ENCODE assay signal across 8 cellular contexts in genomic region chr19:44903602-44904425, GRCh38. TPM values are rescaled to one million over a fixed set of nuclear protein-coding genes. Genes with fewer than 3 reads are reported as not detected.
A peak's percentile ranks its signal among the peaks of the same experiment; 100 is the strongest.
DNase-seq lines count a peak whose midpoint lies in the region; ATAC-seq, FAIRE-seq and TF ChIP-seq lines count a peak whose summit lies in the region.

No MANE protein-coding gene starts in this region.

- WGBS in HepG2 (ENCODE audit: low lambda C conversion rate) = 3% methylated on average over 11 of the region's 24 CpGs

- DNase-seq in DMS153 (lab: John Stamatoyannopoulos, UW) = peak; percentile 1
- DNase-seq in DMS153 treated with DMSO at 0.1 percent for 48 hours (lab: John Stamatoyannopoulos, UW; ENCODE audit: unreplicated experiment) = no peak
- peak; percentile 18 for DNase-seq in NCI-H2171 (lab: John Stamatoyannopoulos, UW)
- peak; percentile 85 for DNase-seq in activated CD4-positive, alpha-beta T cell treated with anti-CD3 and anti-CD28 coated beads for 48 hours
- no peak for DNase-seq in chondrocyte (ENCODE audit: low spot score)
- peak; percentile 80 for DNase-seq in HepG2 (ENCODE audit: low spot score)
- DNase-seq in stimulated activated CD4-positive, alpha-beta T cell treated with anti-CD3 and anti-CD28 coated beads, TNF-alpha, amount 100 ng/mL, for 48 hours (ENCODE audit: low read depth in 3 of 3) = peak; percentile 51 to 69 (median 61)

- intact Hi-C loops in HepG2 (cut with micrococcal nuclease; ENCODE audit: unreplicated experiment) = no loop called here

- TF ChIP-seq RAD21 in HepG2 (CRISPR knock-in tag; IDR thresholded peaks at IDR 0.05) = peak; percentile 95

- peaks cover 24 to 48% of the 10 kb centered on the region in 2 experiments for H3K36me3 ChIP-seq in HepG2 (replicated peaks in 1 of 2; ENCODE audit: control insufficient read depth in 1 of 2, insufficient read depth in 2 of 2, low read length in 2 of 2)

- H3K9me3 ChIP-seq in HepG2 (ENCODE audit: low read length) = no peaks in the 10 kb centered on the region

- H3K4me3 ChIP-seq in HepG2 (replicated peaks in 1 of 3; ENCODE audit: insufficient read depth in 1 of 3, low read depth in 2 of 3, low read length in 3 of 3) = peak overlapping the region; percentile 7 to 93 (median 7); a peak in 4 of 6 replicates

- H2AFZ ChIP-seq in HepG2 (ENCODE audit: low read length) = no peak overlapping the region

- peak overlapping the region; percentile 90 for H3K27ac ChIP-seq in HepG2 (ENCODE audit: extremely low read length, insufficient read depth, low read length)

- BruUV-seq in HepG2 (replicated peaks; lab: Mats Ljungman, UMichigan) = no TSS peak

- peaks cover 45% of the 10 kb centered on the region for H3K4me1 ChIP-seq in HepG2 (ENCODE audit: insufficient read depth, low read length)

- no peaks in the 10 kb centered on the region for H3K27me3 Mint-ChIP-seq in chondrocyte (ENCODE audit: low read depth)

- H3K27me3 ChIP-seq in HepG2 (ENCODE audit: control insufficient read depth in 1 of 2, insufficient read depth in 2 of 2, low read length in 2 of 2) = no peaks in the 10 kb centered on the region; a peak in 1 of 5 replicates

- peaks cover 24% of the 10 kb centered on the region for H3K79me2 ChIP-seq in HepG2 (ENCODE audit: insufficient read depth, low read length)

- H3K27ac Mint-ChIP-seq in chondrocyte (ENCODE audit: unreplicated experiment) = no peak overlapping the region

- H3K9me3 Mint-ChIP-seq in chondrocyte (ENCODE audit: low read depth) = no peaks in the 10 kb centered on the region

- CTCF ChIA-PET in HepG2 (lab: Yijun Ruan, JAX; ENCODE audit: low intra/inter-chr PET ratio, low total read pairs) = interaction anchor here (1.3 to 3.6 kb wide), 3 partner anchors 21 to 52 kb away, joined by 3 to 51 read pairs (median 4); no protein-coding TSS in a partner anchor

- peak; percentile 50 for ATAC-seq in HepG2
- ATAC-seq in GM21576 (IDR thresholded peaks at IDR 0.05; ENCODE audit: unreplicated experiment) = no peak

- H3K4me1 Mint-ChIP-seq in chondrocyte (ENCODE audit: low read depth) = peaks cover 12% of the 10 kb centered on the region

- in situ Hi-C loops in HepG2 (cut with HindIII; ENCODE audit: extremely low pct_ligation_motif_present, low pct_unique_long_range_greater_than_20kb) = no loop called here

- TF ChIP-seq POLR2A in HepG2 (IDR thresholded peaks at IDR 0.05; ENCODE audit: insufficient read depth in 1 of 2, low read depth in 2 of 2, low read length in 2 of 2) = peak; percentile 32 to 62

- POLR2A ChIA-PET in HepG2 (lab: Yijun Ruan, JAX) = interaction anchor here (0.7 to 14.7 kb wide), 16 partner anchors 9 to 156 kb away, joined by 3 to 317 read pairs (median 5); partner anchors contain the start of genes APOC1, APOC2, CLPTM1 and NECTIN2

- peak overlapping the region; percentile 88 for H3K4me2 ChIP-seq in HepG2 (ENCODE audit: low read depth, low read length)

- H4K20me1 ChIP-seq in HepG2 (ENCODE audit: insufficient read depth, low read length) = peaks cover 14% of the 10 kb centered on the region

- TF ChIP-seq EP300 in HepG2 (IDR thresholded peaks at IDR 0.05; ENCODE audit: low read depth in 2 of 2, low read length in 2 of 2) (peak in 1 of 2 experiments; percentile 53; a peak in 1 of 4 replicates), HepG2 (CRISPR knock-in tag; IDR thresholded peaks at IDR 0.05; ENCODE audit: borderline replicate concordance) (peak; percentile 79)

- H3K4me3 Mint-ChIP-seq in chondrocyte (ENCODE audit: unreplicated experiment) = no peak overlapping the region

- peak overlapping the region; percentile 87 for H3K9ac ChIP-seq in HepG2 (ENCODE audit: insufficient read depth, low read depth, low read length)

- peaks cover 5% of the 10 kb centered on the region for H3K36me3 Mint-ChIP-seq in chondrocyte (ENCODE audit: low read depth)

- FAIRE-seq in HepG2 (lab: Jason Lieb, UNC) = peak; percentile 67

- TF ChIP-seq CTCF in chondrocyte (IDR thresholded peaks at IDR 0.05) (peak; percentile 97), HepG2 (CRISPR knock-in tag; IDR thresholded peaks at IDR 0.05) (peak; percentile 98)

RNA-seq across cellular contexts. Expression of gene APOE, which starts 1.8 kb away (rescaled TPM):
- total RNA-seq in chondrocyte (47.1 to 178 TPM (median 170 TPM) in 3 replicates), HepG2 (2016; rRNA removed; fragmentation: Illumina TruSeq; extraction: Trizol) (458 and 1,328 TPM in 2 replicates)
- 159 and 166 TPM in 2 replicates for total RNA-seq in HepG2 (2016; cell fraction: cytosol; rRNA removed; fragmentation: Illumina TruSeq; extraction: Trizol; ENCODE audit: low read depth)
- 502 and 1,332 TPM in 2 replicates for total RNA-seq in HepG2 (2016; cell fraction: insoluble cytoplasmic fraction; rRNA removed; fragmentation: Illumina TruSeq; extraction: Trizol)
- 224 and 230 TPM in 2 replicates for total RNA-seq in HepG2 (2016; cell fraction: membrane; rRNA removed; fragmentation: Illumina TruSeq; extraction: Trizol)
- 800 and 999 TPM in 2 replicates for total RNA-seq in HepG2 (2016; cell fraction: nucleus; rRNA removed; fragmentation: Illumina TruSeq; extraction: Trizol)
- 1,470 and 1,944 TPM in 2 replicates for polyA plus RNA-seq in HepG2 (2011; rRNA removed)
- 2,997 and 3,700 TPM in 2 replicates for polyA plus RNA-seq in HepG2 (2011; cell fraction: cytosol; rRNA removed)
- polyA plus RNA-seq in HepG2 (2011; cell fraction: nucleus; rRNA removed) = 1,674 and 2,058 TPM in 2 replicates
- 709 and 938 TPM in 2 replicates for polyA plus RNA-seq in HepG2 (2012)
- 177 and 191 TPM in 2 replicates for polyA plus RNA-seq in HepG2 (2016; cell fraction: cytosol; fragmentation: Illumina TruSeq; extraction: Trizol; ENCODE audit: low read depth)
- 450 and 491 TPM in 2 replicates for polyA plus RNA-seq in HepG2 (2016; cell fraction: insoluble cytoplasmic fraction; fragmentation: Illumina TruSeq; extraction: Trizol; ENCODE audit: low read depth)
- 185 and 190 TPM in 2 replicates for polyA plus RNA-seq in HepG2 (2016; cell fraction: membrane; fragmentation: Illumina TruSeq; extraction: Trizol; ENCODE audit: low read depth)
- 1,533 and 1,741 TPM in 2 replicates for polyA plus RNA-seq in HepG2 (2016; cell fraction: nucleus; fragmentation: Illumina TruSeq; extraction: Trizol; ENCODE audit: insufficient read depth, low read depth)
- 0.40 and 224 TPM in 2 replicates for polyA minus RNA-seq in HepG2 (2011; rRNA and poly(A)+ RNA removed; ENCODE audit: low replicate concordance)
- 272 and 395 TPM in 2 replicates for polyA minus RNA-seq in HepG2 (2011; cell fraction: cytosol; rRNA and poly(A)+ RNA removed)
- 73.5 and 101 TPM in 2 replicates for polyA minus RNA-seq in HepG2 (2011; cell fraction: nucleus; rRNA and poly(A)+ RNA removed)

RNA-seq across cellular contexts. Expression of gene APOC1, which starts 10.6 kb away (rescaled TPM):
- total RNA-seq in chondrocyte = 2.2 to 6.9 TPM in 2 of 3 replicates, not detected in the other
- 417 and 600 TPM in 2 replicates for total RNA-seq in HepG2 (2016; rRNA removed; fragmentation: Illumina TruSeq; extraction: Trizol)
- 534 and 640 TPM in 2 replicates for total RNA-seq in HepG2 (2016; cell fraction: cytosol; rRNA removed; fragmentation: Illumina TruSeq; extraction: Trizol; ENCODE audit: low read depth)
- total RNA-seq in HepG2 (2016; cell fraction: insoluble cytoplasmic fraction; rRNA removed; fragmentation: Illumina TruSeq; extraction: Trizol) = 415 and 575 TPM in 2 replicates
- 550 and 704 TPM in 2 replicates for total RNA-seq in HepG2 (2016; cell fraction: membrane; rRNA removed; fragmentation: Illumina TruSeq; extraction: Trizol)
- total RNA-seq in HepG2 (2016; cell fraction: nucleus; rRNA removed; fragmentation: Illumina TruSeq; extraction: Trizol) = 303 and 371 TPM in 2 replicates
- 1,235 and 1,480 TPM in 2 replicates for polyA plus RNA-seq in HepG2 (2011; rRNA removed)
- 789 and 856 TPM in 2 replicates for polyA plus RNA-seq in HepG2 (2011; cell fraction: cytosol; rRNA removed)
- 221 and 239 TPM in 2 replicates for polyA plus RNA-seq in HepG2 (2011; cell fraction: nucleus; rRNA removed)
- 609 and 1,000 TPM in 2 replicates for polyA plus RNA-seq in HepG2 (2012)
- 629 and 790 TPM in 2 replicates for polyA plus RNA-seq in HepG2 (2016; cell fraction: cytosol; fragmentation: Illumina TruSeq; extraction: Trizol; ENCODE audit: low read depth)
- 381 and 408 TPM in 2 replicates for polyA plus RNA-seq in HepG2 (2016; cell fraction: insoluble cytoplasmic fraction; fragmentation: Illumina TruSeq; extraction: Trizol; ENCODE audit: low read depth)
- 501 and 616 TPM in 2 replicates for polyA plus RNA-seq in HepG2 (2016; cell fraction: membrane; fragmentation: Illumina TruSeq; extraction: Trizol; ENCODE audit: low read depth)
- polyA plus RNA-seq in HepG2 (2016; cell fraction: nucleus; fragmentation: Illumina TruSeq; extraction: Trizol; ENCODE audit: insufficient read depth, low read depth) = 540 and 648 TPM in 2 replicates
- 364 TPM in 1 of 2 replicates, not detected in the other for polyA minus RNA-seq in HepG2 (2011; rRNA and poly(A)+ RNA removed; ENCODE audit: low replicate concordance)
- 191 and 220 TPM in 2 replicates for polyA minus RNA-seq in HepG2 (2011; cell fraction: cytosol; rRNA and poly(A)+ RNA removed)
- polyA minus RNA-seq in HepG2 (2011; cell fraction: nucleus; rRNA and poly(A)+ RNA removed) = 50.5 and 79.1 TPM in 2 replicates

RNA-seq across cellular contexts. Expression of gene TOMM40, which starts 12.8 kb away (rescaled TPM):
- total RNA-seq in chondrocyte (39.0 to 46.1 TPM (median 40.9 TPM) in 3 replicates), HepG2 (2016; rRNA removed; fragmentation: Illumina TruSeq; extraction: Trizol) (84.5 and 110 TPM in 2 replicates)
- total RNA-seq in HepG2 (2016; cell fraction: cytosol; rRNA removed; fragmentation: Illumina TruSeq; extraction: Trizol; ENCODE audit: low read depth) = 53.8 and 61.2 TPM in 2 replicates
- 80.8 and 107 TPM in 2 replicates for total RNA-seq in HepG2 (2016; cell fraction: insoluble cytoplasmic fraction; rRNA removed; fragmentation: Illumina TruSeq; extraction: Trizol)
- 83.6 and 90.9 TPM in 2 replicates for total RNA-seq in HepG2 (2016; cell fraction: membrane; rRNA removed; fragmentation: Illumina TruSeq; extraction: Trizol)
- 53.3 and 59.8 TPM in 2 replicates for total RNA-seq in HepG2 (2016; cell fraction: nucleus; rRNA removed; fragmentation: Illumina TruSeq; extraction: Trizol)
- 72.0 and 80.8 TPM in 2 replicates for polyA plus RNA-seq in HepG2 (2011; rRNA removed)
- 70.1 and 101 TPM in 2 replicates for polyA plus RNA-seq in HepG2 (2011; cell fraction: cytosol; rRNA removed)
- 86.1 and 90.7 TPM in 2 replicates for polyA plus RNA-seq in HepG2 (2011; cell fraction: nucleus; rRNA removed)
- polyA plus RNA-seq in HepG2 (2012) = 50.6 and 56.9 TPM in 2 replicates
- polyA plus RNA-seq in HepG2 (2016; cell fraction: cytosol; fragmentation: Illumina TruSeq; extraction: Trizol; ENCODE audit: low read depth) = 78.5 and 80.1 TPM in 2 replicates
- 123 and 139 TPM in 2 replicates for polyA plus RNA-seq in HepG2 (2016; cell fraction: insoluble cytoplasmic fraction; fragmentation: Illumina TruSeq; extraction: Trizol; ENCODE audit: low read depth)
- polyA plus RNA-seq in HepG2 (2016; cell fraction: membrane; fragmentation: Illumina TruSeq; extraction: Trizol; ENCODE audit: low read depth) = 85.7 and 87.8 TPM in 2 replicates
- polyA plus RNA-seq in HepG2 (2016; cell fraction: nucleus; fragmentation: Illumina TruSeq; extraction: Trizol; ENCODE audit: insufficient read depth, low read depth) = 130 and 133 TPM in 2 replicates
- 89.9 and 116 TPM in 2 replicates for polyA minus RNA-seq in HepG2 (2011; rRNA and poly(A)+ RNA removed; ENCODE audit: low replicate concordance)
- polyA minus RNA-seq in HepG2 (2011; cell fraction: cytosol; rRNA and poly(A)+ RNA removed) = 25.4 and 31.5 TPM in 2 replicates
- 14.4 and 14.8 TPM in 2 replicates for polyA minus RNA-seq in HepG2 (2011; cell fraction: nucleus; rRNA and poly(A)+ RNA removed)

RNA-seq across cellular contexts. Expression of gene APOC4, which starts 38.2 kb away (rescaled TPM):
- total RNA-seq in chondrocyte = not detected in 3 replicates
- 0.46 TPM in 1 of 2 replicates, not detected in the other for total RNA-seq in HepG2 (2016; rRNA removed; fragmentation: Illumina TruSeq; extraction: Trizol)
- 0.79 TPM in 1 of 2 replicates, not detected in the other for total RNA-seq in HepG2 (2016; cell fraction: cytosol; rRNA removed; fragmentation: Illumina TruSeq; extraction: Trizol; ENCODE audit: low read depth)
- total RNA-seq in HepG2 (2016; cell fraction: insoluble cytoplasmic fraction; rRNA removed; fragmentation: Illumina TruSeq; extraction: Trizol) = 1.1 TPM in 1 of 2 replicates, not detected in the other
- total RNA-seq in HepG2 (2016; cell fraction: membrane; rRNA removed; fragmentation: Illumina TruSeq; extraction: Trizol) = 0.49 and 0.72 TPM in 2 replicates
- not detected in 2 replicates for total RNA-seq in HepG2 (2016; cell fraction: nucleus; rRNA removed; fragmentation: Illumina TruSeq; extraction: Trizol)
- not detected in 2 replicates for polyA plus RNA-seq in HepG2 (2011; rRNA removed)
- polyA plus RNA-seq in HepG2 (2011; cell fraction: cytosol; rRNA removed) = not detected in 2 replicates
- not detected in 2 replicates for polyA plus RNA-seq in HepG2 (2011; cell fraction: nucleus; rRNA removed)
- polyA plus RNA-seq in HepG2 (2012) = not detected in 2 replicates
- polyA plus RNA-seq in HepG2 (2016; cell fraction: cytosol; fragmentation: Illumina TruSeq; extraction: Trizol; ENCODE audit: low read depth) = 0.45 and 0.79 TPM in 2 replicates
- not detected in 2 replicates for polyA plus RNA-seq in HepG2 (2016; cell fraction: insoluble cytoplasmic fraction; fragmentation: Illumina TruSeq; extraction: Trizol; ENCODE audit: low read depth)
- 0.41 TPM in 1 of 2 replicates, not detected in the other for polyA plus RNA-seq in HepG2 (2016; cell fraction: membrane; fragmentation: Illumina TruSeq; extraction: Trizol; ENCODE audit: low read depth)
- not detected in 2 replicates for polyA plus RNA-seq in HepG2 (2016; cell fraction: nucleus; fragmentation: Illumina TruSeq; extraction: Trizol; ENCODE audit: insufficient read depth, low read depth)
- not detected in 2 replicates for polyA minus RNA-seq in HepG2 (2011; rRNA and poly(A)+ RNA removed; ENCODE audit: low replicate concordance)
- polyA minus RNA-seq in HepG2 (2011; cell fraction: cytosol; rRNA and poly(A)+ RNA removed) = not detected in 2 replicates
- not detected in 2 replicates for polyA minus RNA-seq in HepG2 (2011; cell fraction: nucleus; rRNA and poly(A)+ RNA removed)

RNA-seq across cellular contexts. Expression of gene APOC2, which starts 42.0 kb away (rescaled TPM):
- total RNA-seq in chondrocyte = not detected in 3 replicates
- 276 and 407 TPM in 2 replicates for total RNA-seq in HepG2 (2016; rRNA removed; fragmentation: Illumina TruSeq; extraction: Trizol)
- total RNA-seq in HepG2 (2016; cell fraction: cytosol; rRNA removed; fragmentation: Illumina TruSeq; extraction: Trizol; ENCODE audit: low read depth) = 212 and 282 TPM in 2 replicates
- 251 and 383 TPM in 2 replicates for total RNA-seq in HepG2 (2016; cell fraction: insoluble cytoplasmic fraction; rRNA removed; fragmentation: Illumina TruSeq; extraction: Trizol)
- total RNA-seq in HepG2 (2016; cell fraction: membrane; rRNA removed; fragmentation: Illumina TruSeq; extraction: Trizol) = 259 and 332 TPM in 2 replicates
- 222 and 283 TPM in 2 replicates for total RNA-seq in HepG2 (2016; cell fraction: nucleus; rRNA removed; fragmentation: Illumina TruSeq; extraction: Trizol)
- 1,401 and 1,802 TPM in 2 replicates for polyA plus RNA-seq in HepG2 (2011; rRNA removed)
- 1,265 and 1,297 TPM in 2 replicates for polyA plus RNA-seq in HepG2 (2011; cell fraction: cytosol; rRNA removed)
- 293 and 474 TPM in 2 replicates for polyA plus RNA-seq in HepG2 (2011; cell fraction: nucleus; rRNA removed)
- 632 and 749 TPM in 2 replicates for polyA plus RNA-seq in HepG2 (2012)
- 426 and 489 TPM in 2 replicates for polyA plus RNA-seq in HepG2 (2016; cell fraction: cytosol; fragmentation: Illumina TruSeq; extraction: Trizol; ENCODE audit: low read depth)
- 402 and 416 TPM in 2 replicates for polyA plus RNA-seq in HepG2 (2016; cell fraction: insoluble cytoplasmic fraction; fragmentation: Illumina TruSeq; extraction: Trizol; ENCODE audit: low read depth)
- polyA plus RNA-seq in HepG2 (2016; cell fraction: membrane; fragmentation: Illumina TruSeq; extraction: Trizol; ENCODE audit: low read depth) = 440 and 475 TPM in 2 replicates
- polyA plus RNA-seq in HepG2 (2016; cell fraction: nucleus; fragmentation: Illumina TruSeq; extraction: Trizol; ENCODE audit: insufficient read depth, low read depth) = 666 and 708 TPM in 2 replicates
- polyA minus RNA-seq in HepG2 (2011; rRNA and poly(A)+ RNA removed; ENCODE audit: low replicate concordance) = 342 TPM in 1 of 2 replicates, not detected in the other
- polyA minus RNA-seq in HepG2 (2011; cell fraction: cytosol; rRNA and poly(A)+ RNA removed) = 188 and 260 TPM in 2 replicates
- 75.2 and 130 TPM in 2 replicates for polyA minus RNA-seq in HepG2 (2011; cell fraction: nucleus; rRNA and poly(A)+ RNA removed)

Comparison
In these comparisons a context has a peak if more than half of its experiments do, and no peak if none do; other contexts are left out.
1. DNase-seq: peak in DMS153 (single experiment), NCI-H2171 (single experiment), activated CD4-positive, alpha-beta T cell treated with anti-CD3 and anti-CD28 coated beads for 48 hours (single experiment), HepG2 (single experiment) and stimulated activated CD4-positive, alpha-beta T cell treated with anti-CD3 and anti-CD28 coated beads, TNF-alpha, amount 100 ng/mL, for 48 hours (3 of 3); none in DMS153 treated with DMSO at 0.1 percent for 48 hours (single experiment) and chondrocyte (single experiment).
2. RNA of gene APOC1, which starts 10.6 kb away (total RNA-seq): 303 to 704 TPM in HepG2; 2.2 to 6.9 TPM in chondrocyte; every median in the first group is over 10 times any median in the second.